Comparison of ENCODE assay signal across 7 cellular contexts in the genomic region with DNA sequence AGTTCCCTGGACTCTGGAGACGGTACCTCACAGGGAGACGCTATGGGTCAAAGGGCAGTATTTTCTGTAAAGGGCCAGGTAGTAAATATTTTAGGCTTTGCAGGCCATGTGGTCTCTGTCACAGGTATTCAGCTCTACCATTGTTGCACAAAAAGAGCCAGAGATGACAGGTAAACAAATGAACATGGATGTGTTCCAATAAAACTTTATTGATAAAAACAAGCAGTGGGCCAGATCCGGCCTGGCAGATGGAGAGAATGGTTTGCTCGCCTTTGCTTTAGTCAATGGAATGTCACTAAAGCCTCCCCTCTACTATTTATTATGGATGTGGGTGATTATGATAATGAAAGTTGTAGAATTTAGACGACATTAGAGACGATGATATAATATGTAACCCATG. TPM values are rescaled to one million over a fixed set of nuclear protein-coding genes. Genes with fewer than 3 reads are reported as not detected.
"Had no signal": no experiment of that assay in that cellular context is flagged by ENCODE, and none has a peak within 500 bp of the region (broad histone marks: within the 10 kb centered on the region; RNA-seq: fewer than 3 reads in every experiment).

No MANE protein-coding gene starts in this region.

- H3K4me3 ChIP-seq: GM23338 had no signal

- H2AFZ ChIP-seq: GM23338 had no signal

- DNase-seq: H9, HCEC 1CT, KG1 had no signal

- FAIRE-seq: H1, H54, HTR-8/SVneo had no signal

- H3K4me2 ChIP-seq: GM23338 had no signal

- ATAC-seq: GM23338 had no signal

RNA-seq across cellular contexts. Expression of a gene that starts 8.9 kb away (rescaled TPM):
- polyA plus RNA-seq: GM23338 had no signal
